17 cellular contexts compared by ENCODE assay signal in the genomic region with DNA sequence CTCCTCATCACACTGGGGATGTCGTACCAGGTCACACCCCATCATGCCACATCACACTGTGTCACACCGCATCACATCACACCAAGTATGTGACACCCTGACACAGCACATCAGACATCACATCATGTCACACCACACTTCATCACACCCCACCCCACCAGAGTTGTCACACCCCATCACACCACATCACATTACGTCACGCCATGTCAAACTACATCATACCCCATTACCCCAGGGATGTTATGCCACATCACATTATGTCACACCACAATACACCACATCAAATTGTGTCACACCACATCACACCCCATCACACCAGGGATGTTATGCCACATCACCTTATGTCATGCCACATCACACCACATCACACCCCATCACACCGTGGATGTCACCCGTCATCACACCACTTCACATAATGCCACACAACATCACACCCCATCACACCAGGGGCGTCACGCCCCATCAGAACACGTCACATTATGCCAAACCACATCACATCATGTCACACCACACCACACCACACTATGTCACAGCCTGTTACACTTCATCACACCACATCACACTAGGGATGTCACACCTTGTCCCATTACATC.
"Had no signal": no experiment of that assay in that cellular context is flagged by ENCODE, and none has a peak within 500 bp of the region (broad histone marks: within the 10 kb centered on the region; RNA-seq: fewer than 3 reads in every experiment).

No MANE protein-coding gene starts in this region.

- H3K27ac ChIP-seq: adrenal gland, coronary artery, parathyroid adenoma, transverse colon had no signal

- H3K9me3 ChIP-seq: adrenal gland had no signal

- H3K36me3 ChIP-seq: adrenal gland, transverse colon had no signal

- DNase-seq: activated CD4-positive, alpha-beta T cell treated with anti-CD3 and anti-CD28 coated beads for 48 hours; activated CD4-positive, CD25-positive, alpha-beta regulatory T cell; activated CD8-positive, alpha-beta T cell treated with anti-CD3 and anti-CD28 coated beads for 36 hours; activated naive CD4-positive, alpha-beta T cell; activated T-cell treated with anti-CD3 and anti-CD28 coated beads, Interleukin-2, amount 50 U/mL, for 1 hour; adrenal gland; foreskin fibroblast; right cardiac atrium; stimulated activated CD4-positive, alpha-beta T cell treated with anti-CD3 and anti-CD28 coated beads, Interleukin-12 subunit alpha, Interleukin-12 subunit beta, amount 100 ng/mL, for 4 hours; T-helper 17 cell; transverse colon had no signal

- H3K4me3 Mint-ChIP-seq: activated CD8-positive, alpha-beta T cell treated with anti-CD3 and anti-CD28 coated beads for 36 hours; activated naive CD8-positive, alpha-beta T cell; central memory CD8-positive, alpha-beta T cell; nephron; T-helper 17 cell had no signal

- FAIRE-seq: astrocyte had no signal

- H3K27ac Mint-ChIP-seq: activated CD8-positive, alpha-beta T cell treated with anti-CD3 and anti-CD28 coated beads for 36 hours; activated naive CD8-positive, alpha-beta T cell; nephron; T-helper 17 cell had no signal

- H3K27me3 Mint-ChIP-seq: activated CD8-positive, alpha-beta T cell treated with anti-CD3 and anti-CD28 coated beads for 36 hours; T-helper 17 cell had no signal

- H3K27me3 ChIP-seq: adrenal gland, transverse colon had no signal

- ATAC-seq: activated CD8-positive, alpha-beta T cell treated with anti-CD3 and anti-CD28 coated beads for 36 hours; right cardiac atrium; T-helper 17 cell had no signal

- H3K4me3 ChIP-seq: adrenal gland, coronary artery, transverse colon had no signal

- H3K4me1 Mint-ChIP-seq: central memory CD8-positive, alpha-beta T cell; nephron; T-helper 17 cell had no signal

- H3K36me3 Mint-ChIP-seq: activated naive CD8-positive, alpha-beta T cell had no signal

- H3K4me1 ChIP-seq: adrenal gland, parathyroid adenoma, transverse colon had no signal
